In genomic region chr7:144908943-144909556, GRCh38 we compare ENCODE assay signal across 1 cellular context.
TF ChIP-seq lines count a peak whose summit lies in the region.

No MANE protein-coding gene starts in this region.

TF ChIP-seq in GM12878, 131 proteins besides CTCF, POLR2A, EP300 and RAD21 (continued from another document):
- no peak for TF ChIP-seq CEBPZ (IDR thresholded peaks at IDR 0.05; ENCODE audit: low read depth, low read length)
- no peak for TF ChIP-seq SMC3 (IDR thresholded peaks at IDR 0.05; ENCODE audit: borderline replicate concordance, low read length)
- no peak for TF ChIP-seq E2F8 (IDR thresholded peaks at IDR 0.05; ENCODE audit: low read depth, partially characterized antibody)
- no peak for TF ChIP-seq YY1 (IDR thresholded peaks at IDR 0.05; ENCODE audit: low read depth, low read length)
- TF ChIP-seq ZNF687 (IDR thresholded peaks at IDR 0.05) = no peak
- no peak for TF ChIP-seq ZNF592 (IDR thresholded peaks at IDR 0.05)
- TF ChIP-seq TCF7 (IDR thresholded peaks at IDR 0.05; ENCODE audit: borderline replicate concordance) = no peak
- TF ChIP-seq USF1 (IDR thresholded peaks at IDR 0.05; ENCODE audit: borderline replicate concordance, extremely low read length, insufficient read depth, low read depth, low read length) = no peak
- TF ChIP-seq IRF5 (IDR thresholded peaks at IDR 0.05; ENCODE audit: borderline replicate concordance) = no peak
- no peak for TF ChIP-seq SPI1 (IDR thresholded peaks at IDR 0.05; ENCODE audit: borderline replicate concordance, insufficient read depth, low read depth, low read length)
